ENCODE assay signal across 19 cellular contexts in the genomic region with DNA sequence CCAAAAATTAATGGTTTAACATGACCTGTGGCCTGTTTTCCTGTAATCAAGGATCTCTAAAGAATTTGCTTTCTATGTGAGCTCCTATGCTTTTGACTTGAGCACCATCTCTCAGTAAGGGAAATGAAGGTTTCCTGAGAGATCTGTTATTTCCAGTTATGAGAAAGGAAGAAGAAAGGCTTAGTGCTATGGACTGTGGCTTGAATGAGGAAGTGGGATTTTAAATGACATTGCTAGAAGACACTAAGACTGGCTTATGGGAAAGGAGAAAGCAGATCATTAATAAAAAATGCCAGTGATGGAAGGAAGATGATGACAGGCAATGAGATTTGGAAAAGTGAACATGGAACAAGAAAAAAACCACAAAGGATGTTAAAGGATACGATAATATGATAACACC.
"Had no signal": no experiment of that assay in that cellular context is flagged by ENCODE, and none has a peak within 500 bp of the region (broad histone marks: within the 10 kb centered on the region; RNA-seq: fewer than 3 reads in every experiment).

No MANE protein-coding gene starts in this region.

- H3K9me3 Mint-ChIP-seq: activated CD4-positive, alpha-beta memory T cell treated with anti-CD3 and anti-CD28 coated beads for 36 hours; activated naive CD8-positive, alpha-beta T cell treated with anti-CD3 and anti-CD28 coated beads for 36 hours; nephron had no signal

- H3K79me2 ChIP-seq: parathyroid adenoma had no signal

- H3K4me3 ChIP-seq: coronary artery, esophagus squamous epithelium, gastrocnemius medialis, thyroid gland, upper lobe of right lung had no signal

- H3K36me3 Mint-ChIP-seq: activated CD4-positive, alpha-beta memory T cell treated with anti-CD3 and anti-CD28 coated beads for 36 hours; activated naive CD8-positive, alpha-beta T cell treated with anti-CD3 and anti-CD28 coated beads for 36 hours had no signal

- H2AFZ ChIP-seq: parathyroid adenoma had no signal

- H3K4me1 Mint-ChIP-seq: activated naive CD8-positive, alpha-beta T cell treated with anti-CD3 and anti-CD28 coated beads for 36 hours had no signal

- H3K4me1 ChIP-seq: gastrocnemius medialis, parathyroid adenoma, thyroid gland, upper lobe of right lung had no signal

- H3K9me3 ChIP-seq: esophagus squamous epithelium, gastrocnemius medialis, thyroid gland, upper lobe of right lung had no signal

- DNase-seq: activated CD4-positive, alpha-beta memory T cell treated with anti-CD3 and anti-CD28 coated beads for 36 hours; activated CD4-positive, alpha-beta T cell treated with anti-CD3 and anti-CD28 coated beads for 48 hours; activated naive CD4-positive, alpha-beta T cell treated with Interleukin-2 at 50 U/mL for 16 hours; activated naive CD8-positive, alpha-beta T cell treated with anti-CD3 and anti-CD28 coated beads for 36 hours; activated T-cell treated with anti-CD3 and anti-CD28 coated beads, Interleukin-2, amount 50 U/mL, for 48 hours; cerebellar nuclear complex; esophagus squamous epithelium; gastrocnemius medialis; islet precursor cell; left colon; mesenchymal stem cell; right cardiac atrium; stimulated activated CD4-positive, alpha-beta T cell treated with anti-CD3 and anti-CD28 coated beads, Interleukin-4, amount 100 ng/mL, for 4 hours; stimulated activated naive CD8-positive, alpha-beta T cell treated with anti-CD3 and anti-CD28 coated beads, Interleukin-15, Interleukin-2, amounts not matched to agents 100 U/mL and 50 U/mL, for 24 hours; thyroid gland; upper lobe of right lung had no signal

- H3K27ac Mint-ChIP-seq: activated CD4-positive, alpha-beta memory T cell treated with anti-CD3 and anti-CD28 coated beads for 36 hours; activated naive CD8-positive, alpha-beta T cell treated with anti-CD3 and anti-CD28 coated beads for 36 hours; nephron had no signal

- H3K27me3 ChIP-seq: esophagus squamous epithelium, gastrocnemius medialis, thyroid gland, upper lobe of right lung had no signal

- ATAC-seq: gastrocnemius medialis; left colon; right cardiac atrium; stimulated activated naive CD8-positive, alpha-beta T cell treated with anti-CD3 and anti-CD28 coated beads, Interleukin-15, Interleukin-2, amounts not matched to agents 100 U/mL and 50 U/mL, for 24 hours; upper lobe of right lung had no signal

- H3K27me3 Mint-ChIP-seq: activated CD4-positive, alpha-beta memory T cell treated with anti-CD3 and anti-CD28 coated beads for 36 hours; activated naive CD8-positive, alpha-beta T cell treated with anti-CD3 and anti-CD28 coated beads for 36 hours had no signal

- H3K4me3 Mint-ChIP-seq: activated CD4-positive, alpha-beta memory T cell treated with anti-CD3 and anti-CD28 coated beads for 36 hours; activated naive CD8-positive, alpha-beta T cell treated with anti-CD3 and anti-CD28 coated beads for 36 hours; nephron had no signal

- H3K36me3 ChIP-seq: esophagus squamous epithelium, gastrocnemius medialis, thyroid gland, upper lobe of right lung had no signal

- H3K9ac ChIP-seq: parathyroid adenoma had no signal

- H3K27ac ChIP-seq: coronary artery, esophagus squamous epithelium, gastrocnemius medialis, parathyroid adenoma, thyroid gland, upper lobe of right lung had no signal
